ENCODE assay signal across 8 cellular contexts in the genomic region with DNA sequence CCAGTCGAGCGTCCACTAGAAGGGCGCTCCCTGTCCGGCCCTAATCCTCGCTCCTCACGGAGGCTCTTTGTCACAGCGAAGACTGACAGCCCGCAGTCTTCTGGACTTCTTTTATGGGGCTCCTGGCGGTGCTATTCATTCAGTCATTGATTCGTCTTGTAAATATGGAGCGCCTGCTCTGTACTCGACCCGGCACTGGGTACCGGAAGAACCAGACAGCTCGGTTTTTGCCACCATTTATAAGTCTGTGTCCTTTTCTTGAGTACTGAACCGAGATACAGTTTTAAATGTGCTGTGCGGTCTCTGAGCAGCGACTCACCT. TPM values are rescaled to one million over a fixed set of nuclear protein-coding genes. Genes with fewer than 3 reads are reported as not detected.
DNase-seq lines count a peak whose midpoint lies in the region; ATAC-seq, FAIRE-seq and TF ChIP-seq lines count a peak whose summit lies in the region.

No MANE protein-coding gene starts in this region.

- no TSS peak for BruUV-seq in endothelial cell of umbilical vein (replicated peaks; lab: Mats Ljungman, UMichigan)

- H3K27me3 Mint-ChIP-seq in activated naive CD4-positive, alpha-beta T cell treated with anti-CD3 and anti-CD28 coated beads for 36 hours (ENCODE audit: low read depth), result no peaks in the 10 kb centered on the region

- CTCF ChIA-PET in activated naive CD4-positive, alpha-beta T cell treated with anti-CD3 and anti-CD28 coated beads for 36 hours (lab: Charles Lee), result interaction anchor here (0.6 to 2.7 kb wide), 5 partner anchors 8 to 489 kb away, joined by 3 to 22 read pairs (median 4); partner anchors contain the start of gene MAP4K5
- CTCF ChIA-PET in RWPE1 (lab: Yijun Ruan, JAX), result interaction anchor here (0.5 kb wide), 1 partner anchor 125 kb away, joined by 4 read pairs; no protein-coding TSS in a partner anchor
- CTCF ChIA-PET in endothelial cell of umbilical vein (lab: Charles Lee), result interaction anchor here (0.6 to 3.0 kb wide), 7 partner anchors 9 to 450 kb away, joined by 3 to 19 read pairs (median 4); partner anchors contain the start of gene MAP4K5

- H3K9me3 Mint-ChIP-seq in activated naive CD4-positive, alpha-beta T cell treated with anti-CD3 and anti-CD28 coated beads for 36 hours, result peaks cover 5% of the 10 kb centered on the region

- peak overlapping the region; percentile 95 for H3K27ac Mint-ChIP-seq in activated naive CD4-positive, alpha-beta T cell treated with anti-CD3 and anti-CD28 coated beads for 36 hours

- peaks cover 3% of the 10 kb centered on the region for H3K79me2 ChIP-seq in endothelial cell of umbilical vein (ENCODE audit: control insufficient read depth, insufficient read depth, low read length)

- peak overlapping the region; percentile 64 to 79 (median 77) for H3K4me3 ChIP-seq in endothelial cell of umbilical vein (replicated peaks in 1 of 3; ENCODE audit: insufficient read depth in 1 of 3, low read depth in 1 of 3, low read length in 3 of 3)

- TF ChIP-seq POLR2A in endothelial cell of umbilical vein (IDR thresholded peaks at IDR 0.05; ENCODE audit: low read depth, low read length), result no peak

- no peak for DNase-seq in activated naive CD4-positive, alpha-beta T cell treated with anti-CD3 and anti-CD28 coated beads for 36 hours
- no peak for DNase-seq in activated naive CD4-positive, alpha-beta T cell treated with anti-CD3 and anti-CD28 coated beads, Interleukin-2, amount 50 U/mL, for 16 hours
- DNase-seq in RWPE1 (ENCODE audit: low spot score) (no peak), endothelial cell of umbilical vein (ENCODE audit: low read depth, low spot score) (no peak), omental fat pad (ENCODE audit: low spot score) (no peak), NK-92 (lab: John Stamatoyannopoulos, UW; ENCODE audit: unreplicated experiment) (no peak), kidney tubule cell (ENCODE audit: low spot score) (no peak)

- ATAC-seq in HG03103 (IDR thresholded peaks at IDR 0.05; ENCODE audit: low read depth, unreplicated experiment) (peak; percentile 16), omental fat pad (ENCODE audit: low FRiP score) (peak; percentile 37)

- POLR2A ChIA-PET in RWPE1 (lab: Yijun Ruan, JAX; ENCODE audit: low non-redundant PET) (interaction anchor here (0.8 kb wide), 2 partner anchors 31 to 166 kb away, joined by 3 to 6 read pairs; no protein-coding TSS in a partner anchor), endothelial cell of umbilical vein (lab: Charles Lee) (interaction anchor here (0.6 to 1.1 kb wide), 6 partner anchors 8 to 515 kb away, joined by 3 to 4 read pairs (median 3); no protein-coding TSS in a partner anchor)

- H3K27ac ChIP-seq in RWPE1 (peak overlapping the region; percentile 90), endothelial cell of umbilical vein (ENCODE audit: insufficient read depth, low read depth, low read length) (peak overlapping the region; percentile 57)

- TF ChIP-seq CTCF in RWPE1 (conservative IDR thresholded peaks at IDR 0.05; ENCODE audit: low read depth) (no peak), endothelial cell of umbilical vein (IDR thresholded peaks at IDR 0.05; ENCODE audit: extremely low read depth in 1 of 2, insufficient read depth in 1 of 2, low read depth in 1 of 2, low read length in 2 of 2) (no peak), omental fat pad (IDR thresholded peaks at IDR 0.05) (no peak)

- H3K27me3 ChIP-seq in endothelial cell of umbilical vein (ENCODE audit: control insufficient read depth in 2 of 2, insufficient read depth in 2 of 2, low read length in 2 of 2), result no peaks in the 10 kb centered on the region

- peaks cover 41% of the 10 kb centered on the region for H3K4me1 Mint-ChIP-seq in activated naive CD4-positive, alpha-beta T cell treated with anti-CD3 and anti-CD28 coated beads for 36 hours (ENCODE audit: low read depth)

- H3K36me3 ChIP-seq in endothelial cell of umbilical vein (ENCODE audit: control insufficient read depth in 2 of 2, extremely low read depth in 1 of 2, insufficient read depth in 2 of 2, low read length in 2 of 2), result no peaks in the 10 kb centered on the region

- peak overlapping the region; percentile 97 for H3K4me2 ChIP-seq in endothelial cell of umbilical vein (ENCODE audit: insufficient read depth, low read length)

- H3K9me3 ChIP-seq in endothelial cell of umbilical vein (replicated peaks; ENCODE audit: control insufficient read depth, insufficient read depth, low read length), result no peaks in the 10 kb centered on the region

- dilution Hi-C loops in endothelial cell of umbilical vein (cut with MboI; ENCODE audit: extremely low pct_ligation_motif_present, low sequenced_read_pairs), result no loop called here

- H2AFZ ChIP-seq in endothelial cell of umbilical vein (ENCODE audit: low read depth, low read length), result peak overlapping the region; percentile 86

- no peaks in the 10 kb centered on the region for H3K9me1 ChIP-seq in endothelial cell of umbilical vein (replicated peaks; ENCODE audit: control insufficient read depth, extremely low read depth, insufficient read depth, low read length)

- peak overlapping the region; percentile 74 for H3K9ac ChIP-seq in endothelial cell of umbilical vein (replicated peaks; ENCODE audit: extremely low read depth, insufficient read depth, low read length)

- H4K20me1 ChIP-seq in endothelial cell of umbilical vein (replicated peaks; ENCODE audit: control insufficient read depth, extremely low read depth, insufficient read depth, low read length), result no peaks in the 10 kb centered on the region

- H3K36me3 Mint-ChIP-seq in activated naive CD4-positive, alpha-beta T cell treated with anti-CD3 and anti-CD28 coated beads for 36 hours (ENCODE audit: low read depth), result peaks cover 18% of the 10 kb centered on the region

- FAIRE-seq in endothelial cell of umbilical vein (lab: Jason Lieb, UNC), result no peak

- peak overlapping the region; percentile 94 for H3K4me3 Mint-ChIP-seq in activated naive CD4-positive, alpha-beta T cell treated with anti-CD3 and anti-CD28 coated beads for 36 hours

- peaks cover 15% of the 10 kb centered on the region for H3K4me1 ChIP-seq in endothelial cell of umbilical vein (ENCODE audit: control insufficient read depth, extremely low read depth, insufficient read depth, low read length)

- intact Hi-C loops in activated naive CD4-positive, alpha-beta T cell treated with anti-CD3 and anti-CD28 coated beads for 36 hours (cut with micrococcal nuclease), result loop anchor here (1.0 to 10.0 kb wide), 17 partner anchors 9 to 932 kb away; partner anchors contain the start of genes KLHDC1, KLHDC2, LRR1 and MGAT2
- intact Hi-C loops in endothelial cell of umbilical vein (cut with micrococcal nuclease), result loop anchor here (1.0 to 10.0 kb wide), 4 partner anchors 81 to 522 kb away; partner anchors contain the start of genes NIN, SAV1 and SOS2

TF ChIP-seq in endothelial cell of umbilical vein, 7 proteins besides CTCF, POLR2A, EP300 and RAD21:
- no peak for TF ChIP-seq JUN (IDR thresholded peaks at IDR 0.05; ENCODE audit: borderline replicate concordance, insufficient read depth, insufficient read length, low read depth)
- TF ChIP-seq POLR2AphosphoS5 (IDR thresholded peaks at IDR 0.05; ENCODE audit: insufficient read depth, low read depth, low read length), result no peak
- no peak for TF ChIP-seq MYC (IDR thresholded peaks at IDR 0.05; ENCODE audit: low read depth, low read length)
- no peak for TF ChIP-seq FOS (IDR thresholded peaks at IDR 0.05; ENCODE audit: borderline replicate concordance, insufficient read depth, low read length)
- no peak for TF ChIP-seq EZH2 (IDR thresholded peaks at IDR 0.05; ENCODE audit: borderline replicate concordance, low read depth, low read length, severe bottlenecking)
- TF ChIP-seq MAX (IDR thresholded peaks at IDR 0.05; ENCODE audit: insufficient read depth, insufficient read length), result no peak
- TF ChIP-seq GATA2 (IDR thresholded peaks at IDR 0.05; ENCODE audit: insufficient read depth, insufficient read length, low read depth, low read length), result no peak

RNA-seq across cellular contexts. Expression of gene DMAC2L, which starts 0.6 kb away (rescaled TPM):
- total RNA-seq in activated naive CD4-positive, alpha-beta T cell treated with anti-CD3 and anti-CD28 coated beads for 36 hours, result 10 to 100 TPM; 11.7 to 13.7 TPM
- total RNA-seq in endothelial cell of umbilical vein (7.9 and 13.9 TPM in 2 replicates), omental fat pad (10 to 100 TPM; 16.5 to 19.1 (median 17.4) TPM)
- polyA plus RNA-seq in endothelial cell of umbilical vein, result 16.1 and 19.2 TPM in 2 replicates
- polyA plus RNA-seq in endothelial cell of umbilical vein (2011; cell fraction: cytosol; rRNA removed), result 15.7 and 15.9 TPM in 2 replicates
- polyA plus RNA-seq in endothelial cell of umbilical vein (2011; cell fraction: nucleus; rRNA removed), result 11.9 and 15.9 TPM in 2 replicates
- polyA plus RNA-seq in endothelial cell of umbilical vein (2012), result 9.0 and 9.6 TPM in 2 replicates
- 8.3 and 15.5 TPM in 2 replicates for polyA minus RNA-seq in endothelial cell of umbilical vein
- polyA minus RNA-seq in endothelial cell of umbilical vein (2011; cell fraction: cytosol; rRNA and poly(A)+ RNA removed), result 6.1 TPM
- 10.9 and 17.3 TPM in 2 replicates for polyA minus RNA-seq in endothelial cell of umbilical vein (2011; cell fraction: nucleus; rRNA and poly(A)+ RNA removed)

RNA-seq across cellular contexts. Expression of gene L2HGDH, which starts 0.7 kb away (rescaled TPM):
- total RNA-seq in activated naive CD4-positive, alpha-beta T cell treated with anti-CD3 and anti-CD28 coated beads for 36 hours, result 10 to 100 TPM; 13.5 to 14.3 TPM
- total RNA-seq in endothelial cell of umbilical vein, result 5.3 and 5.4 TPM in 2 replicates
- 2.1 and 2.5 TPM in 2 replicates for polyA plus RNA-seq in endothelial cell of umbilical vein
- polyA plus RNA-seq in endothelial cell of umbilical vein (2011; cell fraction: cytosol; rRNA removed), result 2.5 TPM in 2 replicates
- polyA plus RNA-seq in endothelial cell of umbilical vein (2011; cell fraction: nucleus; rRNA removed), result 2.1 and 2.6 TPM in 2 replicates
- polyA plus RNA-seq in endothelial cell of umbilical vein (2012), result 3.6 and 4.0 TPM in 2 replicates
- 2.1 and 2.4 TPM in 2 replicates for polyA minus RNA-seq in endothelial cell of umbilical vein
- 11.7 TPM for polyA minus RNA-seq in endothelial cell of umbilical vein (2011; cell fraction: cytosol; rRNA and poly(A)+ RNA removed)
- 4.0 and 4.7 TPM in 2 replicates for polyA minus RNA-seq in endothelial cell of umbilical vein (2011; cell fraction: nucleus; rRNA and poly(A)+ RNA removed)
- total RNA-seq in omental fat pad, result 1 to 10 TPM; 2.3 to 6.2 (median 4.5) TPM
